1 cellular context compared by ENCODE assay signal in genomic region chr6:150392452-150393220, GRCh38.
TF ChIP-seq lines count a peak whose summit lies in the region.

No MANE protein-coding gene starts in this region.

TF ChIP-seq in H1, 55 proteins besides CTCF, POLR2A, EP300 and RAD21 (continued from another document):
- TF ChIP-seq SUZ12 (IDR thresholded peaks at IDR 0.05; ENCODE audit: low read length): no peak
- TF ChIP-seq KDM4A (IDR thresholded peaks at IDR 0.05; ENCODE audit: low read depth, low read length, severe bottlenecking): no peak
- TF ChIP-seq EGR1 (IDR thresholded peaks at IDR 0.05; ENCODE audit: borderline replicate concordance, low read depth, low read length): no peak
- TF ChIP-seq HDAC6 (IDR thresholded peaks at IDR 0.05; ENCODE audit: low read depth, low read length): no peak
- TF ChIP-seq NRF1 (IDR thresholded peaks at IDR 0.05; ENCODE audit: low read depth, low read length): no peak
- TF ChIP-seq GABPA (IDR thresholded peaks at IDR 0.05; ENCODE audit: borderline replicate concordance, insufficient read depth, low read length): no peak
- TF ChIP-seq ATF2 (IDR thresholded peaks at IDR 0.05; ENCODE audit: low read length): no peak
- no peak for TF ChIP-seq BACH1 (IDR thresholded peaks at IDR 0.05; ENCODE audit: low read length)
TF ChIP-seq in H1: peak in this region for 0.
